Comparison of ENCODE assay signal across 36 cellular contexts in the genomic region with DNA sequence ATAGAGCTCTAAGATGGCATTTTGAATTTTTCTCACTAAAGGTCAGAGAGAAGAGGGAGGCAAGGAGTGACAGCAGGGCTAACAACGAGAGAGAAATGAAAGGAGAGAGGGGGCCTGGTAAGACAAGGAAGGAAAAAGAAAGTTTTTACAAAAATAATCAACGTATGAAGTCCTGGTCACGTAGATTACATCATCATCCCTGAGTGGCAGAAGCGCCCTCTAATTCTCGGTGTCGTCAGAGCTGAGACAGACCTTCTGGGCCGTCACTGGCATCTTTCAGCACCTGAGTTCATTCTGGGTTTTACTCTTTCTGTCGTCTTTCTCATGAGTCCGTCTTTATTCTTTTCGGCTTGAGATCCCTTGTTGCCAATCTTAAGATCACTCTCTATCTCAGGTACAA.
"Had no signal": no experiment of that assay in that cellular context is flagged by ENCODE, and none has a peak within 500 bp of the region (broad histone marks: within the 10 kb centered on the region; RNA-seq: fewer than 3 reads in every experiment).

No MANE protein-coding gene starts in this region.

- H3K4me3 ChIP-seq: MG63 had no signal

- H3K36me3 ChIP-seq: MG63 had no signal

- H3K27me3 ChIP-seq: MG63 had no signal

- DNase-seq: Kasumi-1, MG63, MM.1S, MV-4-11, NCI-H1048, NCI-H1092, NCI-H1092 treated with DMSO at 0.1 percent for 48 hours, NCI-H1105, NCI-H1105 treated with DMSO at 0.1 percent for 48 hours, NCI-H1417, NCI-H1417 treated with DMSO at 0.1 percent for 48 hours, NCI-H1436, NCI-H1436 treated with DMSO at 0.1 percent for 48 hours, NCI-H146, NCI-H1694, NCI-H1694 treated with DMSO at 0.1 percent for 48 hours, NCI-H187, NCI-H187 treated with DMSO at 0.1 percent for 48 hours, NCI-H1930, NCI-H2029, NCI-H2029 treated with DMSO at 0.1 percent for 48 hours, NCI-H2081, NCI-H2081 treated with DMSO at 0.1 percent for 48 hours, NCI-H2107, NCI-H2171, NCI-H2171 treated with DMSO at 0.1 percent for 48 hours, NCI-H2227 treated with DMSO at 0.1 percent for 48 hours, NCI-H226, NCI-H345, NCI-H446, NCI-H446 treated with DMSO at 0.1 percent for 48 hours, NCI-H510A, NCI-H510A treated with DMSO at 0.1 percent for 48 hours, NCI-H524, NCI-H524 treated with DMSO at 0.1 percent for 48 hours, NCI-H526 had no signal

- H3K9me3 ChIP-seq: MG63 had no signal
